Comparison of ENCODE assay signal across 8 cellular contexts in genomic region chr5:142770650-142771609, GRCh38. TPM values are rescaled to one million over a fixed set of nuclear protein-coding genes. Genes with fewer than 3 reads are reported as not detected.
DNase-seq lines count a peak whose midpoint lies in the region; ATAC-seq and TF ChIP-seq lines count a peak whose summit lies in the region.

No MANE protein-coding gene starts in this region.

- H3K27ac ChIP-seq in HUES64 (ENCODE audit: low read depth, low read length): peak overlapping the region; percentile 75; the same call in 1 of the 2 replicates
- peak overlapping the region; percentile 87 for H3K27ac ChIP-seq in angular gyrus (ENCODE audit: low read depth, low read length)
- peak overlapping the region; percentile 79 for H3K27ac ChIP-seq in hepatocyte
- H3K27ac ChIP-seq in rectal smooth muscle tissue (ENCODE audit: low read depth, low read length): peak overlapping the region; percentile 86

- peak; percentile 17 for TF ChIP-seq CTCF in hepatocyte (IDR thresholded peaks at IDR 0.05; ENCODE audit: poor library complexity)

- H3K27me3 ChIP-seq in HUES64 (ENCODE audit: insufficient read depth, low read length): peaks cover 24% of the 10 kb centered on the region
- no peaks in the 10 kb centered on the region for H3K27me3 ChIP-seq in hepatocyte
- no peaks in the 10 kb centered on the region for H3K27me3 ChIP-seq in rectal smooth muscle tissue (ENCODE audit: control insufficient read depth, insufficient read depth, low read length)

- POLR2A ChIA-PET in T-cell (lab: Charles Lee): interaction anchor here (0.6 to 1.9 kb wide), 11 partner anchors 9 to 661 kb away, joined by 3 to 9 read pairs (median 3); no protein-coding TSS in a partner anchor

- peak; percentile 30 for ATAC-seq in GM21526 (IDR thresholded peaks at IDR 0.05; ENCODE audit: low FRiP score, unreplicated experiment)
- peak; percentile 31 to 42 (median 38) for ATAC-seq in T-cell (replicated peaks in 1 of 4)

- peak overlapping the region; percentile 81 to 83 for H3K27ac Mint-ChIP-seq in T-cell

- H3K9me2 ChIP-seq in hepatocyte (replicated peaks; ENCODE audit: insufficient read depth): no peaks in the 10 kb centered on the region

- H3K4me1 ChIP-seq in HUES64 (ENCODE audit: insufficient read depth, low read length) (peaks cover 17% of the 10 kb centered on the region), hepatocyte (ENCODE audit: insufficient read depth) (peaks cover 9% of the 10 kb centered on the region), rectal smooth muscle tissue (ENCODE audit: control insufficient read depth, insufficient read depth, low read length) (peaks cover 10% of the 10 kb centered on the region)

- H3K9me3 ChIP-seq in HUES64 (ENCODE audit: insufficient read depth, low read depth, low read length): no peaks in the 10 kb centered on the region
- no peaks in the 10 kb centered on the region for H3K9me3 ChIP-seq in hepatocyte (ENCODE audit: low read depth)

- peak overlapping the region; percentile 96 for H2AFZ ChIP-seq in hepatocyte

- H3K4me2 ChIP-seq in hepatocyte: peak overlapping the region; percentile 96

- under 1% methylated on average over 85 of the region's 86 CpGs for WGBS in HUES64
- WGBS in hepatocyte (ENCODE audit: low lambda C conversion rate, missing lambda C conversion rate): under 1% methylated on average over 63 of the region's 86 CpGs

- peak; percentile 59 for DNase-seq in D341Med (ENCODE audit: low spot score)
- DNase-seq in T-cell: peak; percentile 26 to 67 (median 48)
- DNase-seq in hepatocyte (ENCODE audit: low spot score): peak; percentile 62
- no peak for DNase-seq in NCI-H446 treated with DMSO at 0.1 percent for 48 hours (lab: John Stamatoyannopoulos, UW)

- H3K9ac ChIP-seq in HUES64 (ENCODE audit: low read depth, low read length): peak overlapping the region; percentile 59
- H3K9ac ChIP-seq in rectal smooth muscle tissue (ENCODE audit: low read length): peak overlapping the region; percentile 85

- peaks cover 47% of the 10 kb centered on the region for H3K79me2 ChIP-seq in hepatocyte

- no peaks in the 10 kb centered on the region for H3K36me3 ChIP-seq in HUES64 (ENCODE audit: insufficient read depth, low read length)
- no peaks in the 10 kb centered on the region for H3K36me3 ChIP-seq in hepatocyte (replicated peaks; ENCODE audit: insufficient read depth, low read depth)
- H3K36me3 ChIP-seq in rectal smooth muscle tissue (ENCODE audit: control insufficient read depth, insufficient read depth, low read length): no peaks in the 10 kb centered on the region

- no peaks in the 10 kb centered on the region for H3K9me3 Mint-ChIP-seq in T-cell

- no peaks in the 10 kb centered on the region for H4K20me1 ChIP-seq in hepatocyte (ENCODE audit: insufficient read depth, poor library complexity, severe bottlenecking)

- H3K27me3 Mint-ChIP-seq in T-cell: no peaks in the 10 kb centered on the region

- CTCF ChIA-PET in T-cell (lab: Charles Lee): interaction anchor here in 1 of 2 donors (0.5 to 5.4 kb wide), 15 partner anchors 9 to 1433 kb away, joined by 3 to 28 read pairs (median 6); partner anchors contain the start of gene RNF14

- H3K4me3 ChIP-seq in HUES64 (ENCODE audit: low read length) (peak overlapping the region; percentile 78), hepatocyte (peak overlapping the region; percentile 60), rectal smooth muscle tissue (ENCODE audit: low read length) (peak overlapping the region; percentile 97)

- H3K4me1 Mint-ChIP-seq in T-cell: peaks cover 37 to 50% (median 46%) of the 10 kb centered on the region in 3 donors

- H3K36me3 Mint-ChIP-seq in T-cell: no peaks in the 10 kb centered on the region

- H3K4me3 Mint-ChIP-seq in T-cell: peak overlapping the region; percentile 83 to 95 (median 89)

RNA-seq across cellular contexts. Expression of gene ARHGAP26, which starts 0.8 kb away (rescaled TPM):
- 8.5 TPM for polyA plus RNA-seq in HUES64 (2013, experiment 1 of 2)
- 10.2 TPM for polyA plus RNA-seq in HUES64 (2013, experiment 2 of 2)
- 10 to 100 TPM; 22.8 to 49.3 (median 28.3) TPM for total RNA-seq in T-cell
- 16.5 and 20.0 TPM in 2 replicates for total RNA-seq in hepatocyte
- 11.7 and 19.8 TPM in 2 replicates for polyA plus RNA-seq in hepatocyte
